Comparison of ENCODE assay signal across 8 cellular contexts in the genomic region with DNA sequence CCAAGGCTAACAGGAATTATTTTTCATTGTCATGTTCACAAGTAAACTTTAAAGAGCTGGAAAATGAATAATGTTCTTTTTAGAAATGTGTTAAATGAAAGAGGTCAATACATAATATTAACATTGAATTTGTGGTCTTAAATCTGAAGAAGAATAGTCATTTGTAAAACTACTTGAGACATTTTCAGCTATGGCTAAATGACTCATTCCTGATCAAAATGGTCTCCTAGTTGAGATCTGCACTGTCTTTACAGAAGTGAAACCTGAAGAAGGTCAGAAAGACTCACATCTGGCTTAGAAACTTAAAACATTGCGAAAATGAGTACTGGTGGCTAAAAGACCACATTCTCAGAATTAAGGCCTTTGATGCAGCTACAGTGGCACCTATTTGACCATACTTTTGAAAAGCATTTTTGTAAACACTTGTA. TPM values are rescaled to one million over a fixed set of nuclear protein-coding genes. Genes with fewer than 3 reads are reported as not detected.
A peak's percentile ranks its signal among the peaks of the same experiment; 100 is the strongest.
DNase-seq lines count a peak whose midpoint lies in the region; ATAC-seq and TF ChIP-seq lines count a peak whose summit lies in the region.

No MANE protein-coding gene starts in this region.

- H4K8ac ChIP-seq in neuronal stem cell (ENCODE audit: low read depth, low read length): no peak overlapping the region

- no peak overlapping the region for H2BK15ac ChIP-seq in neuronal stem cell (ENCODE audit: low read length)

- H3K9ac ChIP-seq in KMS-11 (peak overlapping the region; percentile 37; the same call in 1 of the 2 replicates), neuronal stem cell (ENCODE audit: low read depth, low read length, poor library complexity) (no peak overlapping the region)

- no peak overlapping the region for H2BK12ac ChIP-seq in neuronal stem cell (ENCODE audit: low read length)

- H4K20me1 ChIP-seq in KMS-11 (ENCODE audit: insufficient read depth): no peaks in the 10 kb centered on the region

- H3K27me3 ChIP-seq in KMS-11 (ENCODE audit: insufficient read depth, low read depth) (no peaks in the 10 kb centered on the region), psoas muscle (ENCODE audit: insufficient read depth in 3 of 3, low read length in 2 of 3) (no peaks in the 10 kb centered on the region), neuronal stem cell (ENCODE audit: control insufficient read depth in 3 of 3, insufficient read depth in 3 of 3, low read depth in 1 of 3, low read length in 3 of 3) (no peaks in the 10 kb centered on the region)

- peak; percentile 86 for ATAC-seq in GM21576 (IDR thresholded peaks at IDR 0.05; ENCODE audit: unreplicated experiment)
- no peak for ATAC-seq in psoas muscle

- no peak for TF ChIP-seq CTCF in GM13976 (IDR thresholded peaks at IDR 0.05; ENCODE audit: borderline replicate concordance, control extremely low read depth, extremely low read depth, insufficient read depth, missing control alignments)
- no peak for TF ChIP-seq CTCF in KMS-11 (conservative IDR thresholded peaks at IDR 0.05; ENCODE audit: low read depth, low read length)
- no peak for TF ChIP-seq CTCF in psoas muscle (IDR thresholded peaks at IDR 0.05)

- H3K36me3 ChIP-seq in KMS-11 (ENCODE audit: insufficient read depth) (no peaks in the 10 kb centered on the region), psoas muscle (ENCODE audit: insufficient read depth in 1 of 2, low read depth in 1 of 2) (no peaks in the 10 kb centered on the region), neuronal stem cell (replicated peaks in 1 of 2; ENCODE audit: control insufficient read depth in 2 of 2, insufficient read depth in 2 of 2, low read length in 2 of 2) (no peaks in the 10 kb centered on the region)

- in situ Hi-C loops in GM13976 (cut with MboI; ENCODE audit: low sequenced_read_pairs, unreplicated experiment): no loop called here

- H3K4me3 ChIP-seq in KMS-11 (IDR thresholded peaks at IDR 0.05; ENCODE audit: insufficient read depth, low read depth, low read length) (no peak overlapping the region), psoas muscle (no peak overlapping the region), neuronal stem cell (ENCODE audit: low read length in 2 of 2) (no peak overlapping the region)

- DNase-seq in GM13976 (ENCODE audit: low spot score): peak; percentile 78
- peak; percentile 15 for DNase-seq in foreskin melanocyte
- no peak for DNase-seq in stimulated activated CD4-positive, alpha-beta T cell treated with anti-CD3 and anti-CD28 coated beads, Interleukin-2, amount 100 ng/mL, for 48 hours
- no peak for DNase-seq in psoas muscle
- no peak for DNase-seq in amygdala (lab: John Stamatoyannopoulos, UW)
- DNase-seq in neuronal stem cell (ENCODE audit: low spot score): no peak

- no peaks in the 10 kb centered on the region for H3K79me1 ChIP-seq in neuronal stem cell (ENCODE audit: low read depth, low read length)

- H4K91ac ChIP-seq in neuronal stem cell (ENCODE audit: low read depth, low read length, poor library complexity): no peak overlapping the region

- intact Hi-C loops in psoas muscle (cut with DNase I): no loop called here

- WGBS in psoas muscle, 3 donors: 77 to 83% (median 77%) methylated on average over 1 of the region's 1 CpG
- no CpG with 5 or more reads among the region's 1 CpG for WGBS in neuronal stem cell (ENCODE audit: extremely low coverage in 2 of 2, insufficient read length in 2 of 2, insufficient replicate concordance in 1 of 2), 2 donors

- H3K9me3 ChIP-seq in psoas muscle: no peaks in the 10 kb centered on the region
- H3K9me3 ChIP-seq in neuronal stem cell (replicated peaks in 1 of 2; ENCODE audit: control insufficient read depth in 2 of 2, insufficient read depth in 1 of 2, low read depth in 1 of 2, low read length in 2 of 2): no peaks in the 10 kb centered on the region

- no peak overlapping the region for H2BK120ac ChIP-seq in neuronal stem cell (ENCODE audit: low read depth, low read length)

- H2AK5ac ChIP-seq in neuronal stem cell (ENCODE audit: low read depth, low read length): no peak overlapping the region

- H2BK5ac ChIP-seq in neuronal stem cell (ENCODE audit: low read length): no peak overlapping the region

- H3K4me1 ChIP-seq in KMS-11 (ENCODE audit: low read depth, poor library complexity, severe bottlenecking) (peaks cover 63% of the 10 kb centered on the region), psoas muscle (no peaks in the 10 kb centered on the region), neuronal stem cell (ENCODE audit: control insufficient read depth in 2 of 2, insufficient read depth in 1 of 2, low read depth in 1 of 2, low read length in 2 of 2) (no peaks in the 10 kb centered on the region)

- H3K23ac ChIP-seq in neuronal stem cell (ENCODE audit: low read depth, low read length, poor library complexity): no peak overlapping the region

- H3K79me2 ChIP-seq in KMS-11 (ENCODE audit: insufficient read depth, low read depth): peaks cover 14% of the 10 kb centered on the region; the same call in 1 of the 2 replicates

- no peak overlapping the region for H3K18ac ChIP-seq in neuronal stem cell (ENCODE audit: low read length)

- H2AFZ ChIP-seq in KMS-11 (ENCODE audit: low read depth): 0 out of 2 replicates have a peak overlapping the region, but pooled peaks have one; percentile 50
- no peak overlapping the region for H2AFZ ChIP-seq in neuronal stem cell (ENCODE audit: low read length)

- H3K4me2 ChIP-seq in KMS-11 (peak overlapping the region; percentile 89), neuronal stem cell (ENCODE audit: insufficient read depth, low read length, poor library complexity, severe bottlenecking) (no peak overlapping the region)

- peak overlapping the region; percentile 85 for H3K27ac ChIP-seq in KMS-11
- H3K27ac ChIP-seq in psoas muscle: no peak overlapping the region
- no peak overlapping the region for H3K27ac ChIP-seq in neuronal stem cell (replicated peaks; ENCODE audit: low read length)

- no peak overlapping the region for H3K14ac ChIP-seq in neuronal stem cell (ENCODE audit: low read length)

- no peak overlapping the region for H3K4ac ChIP-seq in neuronal stem cell (ENCODE audit: low read length)

RNA-seq across cellular contexts. Expression of gene PIK3CG, which starts 5.9 kb away (rescaled TPM):
- total RNA-seq in psoas muscle: 1 to 10 TPM in 3 of 4 donors, under 1 TPM in 1; 0.74 to 1.6 (median 1.2) TPM
- polyA plus RNA-seq in psoas muscle: under 1 TPM; 0.13 to 0.18 (median 0.16) TPM
- polyA plus RNA-seq in neuronal stem cell (2013, experiment 1 of 2): not detected
- polyA plus RNA-seq in neuronal stem cell (2013, experiment 2 of 2): not detected

Comparison
In these comparisons a context has a peak if more than half of its experiments do, and no peak if none do; other contexts are left out.
1. DNase-seq: peak in GM13976 (single experiment) and foreskin melanocyte (single experiment); none in stimulated activated CD4-positive, alpha-beta T cell treated with anti-CD3 and anti-CD28 coated beads, Interleukin-2, amount 100 ng/mL, for 48 hours (0 of 2), psoas muscle (0 of 2), amygdala (0 of 56) and neuronal stem cell (single experiment).